ENCODE assay signal across 10 cellular contexts in genomic region chr6:127403636-127404035, GRCh38. TPM values are rescaled to one million over a fixed set of nuclear protein-coding genes. Genes with fewer than 3 reads are reported as not detected.
DNase-seq lines count a peak whose midpoint lies in the region; ATAC-seq and TF ChIP-seq lines count a peak whose summit lies in the region.
"Had no signal": no experiment of that assay in that cellular context is flagged by ENCODE, and none has a peak within 500 bp of the region (broad histone marks: within the 10 kb centered on the region; RNA-seq: fewer than 3 reads in every experiment).

No MANE protein-coding gene starts in this region.

- H3K4me3 ChIP-seq in mucosa of descending colon = no peak overlapping the region
- H3K4me3 ChIP-seq: stomach had no signal

- no peak for DNase-seq in mucosa of descending colon
- DNase-seq in pons (ENCODE audit: low spot score) = no peak
- DNase-seq in NCI-H446 (lab: John Stamatoyannopoulos, UW) = no peak
- DNase-seq in NCI-H510A treated with DMSO at 0.1 percent for 48 hours (lab: John Stamatoyannopoulos, UW) = no peak
- DNase-seq: retina, stomach had no signal

- ATAC-seq in GM18907 (IDR thresholded peaks at IDR 0.05; ENCODE audit: unreplicated experiment) = peak; percentile 87
- ATAC-seq in GM21717 (IDR thresholded peaks at IDR 0.05; ENCODE audit: unreplicated experiment) = peak; percentile 91
- ATAC-seq in HG03439 (IDR thresholded peaks at IDR 0.05; ENCODE audit: unreplicated experiment) = peak; percentile 76
- peak; percentile 78 for ATAC-seq in mucosa of descending colon

- no peak for TF ChIP-seq CTCF in mucosa of descending colon (IDR thresholded peaks at IDR 0.05)

- no peaks in the 10 kb centered on the region for H3K36me3 ChIP-seq in mucosa of descending colon (ENCODE audit: low read depth)
- H3K36me3 ChIP-seq: stomach had no signal

- no peaks in the 10 kb centered on the region for H3K9me3 ChIP-seq in mucosa of descending colon
- H3K9me3 ChIP-seq: stomach had no signal

- no peaks in the 10 kb centered on the region for H3K4me1 ChIP-seq in mucosa of descending colon (ENCODE audit: low read depth)
- H3K4me1 ChIP-seq: stomach had no signal

- intact Hi-C loops in mucosa of descending colon (cut with DNase I, micrococcal nuclease) = no loop called here

RNA-seq across cellular contexts. Expression of gene KIAA0408, which starts 55.6 kb away (rescaled TPM):
- total RNA-seq in mucosa of descending colon = 10 to 100 TPM in 1 of 3 donors, 1 to 10 TPM in 2; 1.1 to 25.0 (median 2.4) TPM
- total RNA-seq: dermis microvascular lymphatic vessel endothelial cell had no signal
